ENCODE assay signal across 1 cellular context in genomic region chr2:55096586-55096985, GRCh38.
TF ChIP-seq lines count a peak whose summit lies in the region.

No MANE protein-coding gene starts in this region.

TF ChIP-seq in K562, 482 proteins besides CTCF, POLR2A, EP300 and RAD21:
- TF ChIP-seq ARID1B (IDR thresholded peaks at IDR 0.05) (no peak), GATA2 (CRISPR knock-in tag; IDR thresholded peaks at IDR 0.05) (0 out of 2 replicates have a peak, but pooled peaks have one; percentile 9), GTF3C2 (IDR thresholded peaks at IDR 0.05; ENCODE audit: borderline replicate concordance, extremely low read depth, insufficient read length) (no peak), NCOA6 (IDR thresholded peaks at IDR 0.05) (no peak)
- TF ChIP-seq, protein P1, sequence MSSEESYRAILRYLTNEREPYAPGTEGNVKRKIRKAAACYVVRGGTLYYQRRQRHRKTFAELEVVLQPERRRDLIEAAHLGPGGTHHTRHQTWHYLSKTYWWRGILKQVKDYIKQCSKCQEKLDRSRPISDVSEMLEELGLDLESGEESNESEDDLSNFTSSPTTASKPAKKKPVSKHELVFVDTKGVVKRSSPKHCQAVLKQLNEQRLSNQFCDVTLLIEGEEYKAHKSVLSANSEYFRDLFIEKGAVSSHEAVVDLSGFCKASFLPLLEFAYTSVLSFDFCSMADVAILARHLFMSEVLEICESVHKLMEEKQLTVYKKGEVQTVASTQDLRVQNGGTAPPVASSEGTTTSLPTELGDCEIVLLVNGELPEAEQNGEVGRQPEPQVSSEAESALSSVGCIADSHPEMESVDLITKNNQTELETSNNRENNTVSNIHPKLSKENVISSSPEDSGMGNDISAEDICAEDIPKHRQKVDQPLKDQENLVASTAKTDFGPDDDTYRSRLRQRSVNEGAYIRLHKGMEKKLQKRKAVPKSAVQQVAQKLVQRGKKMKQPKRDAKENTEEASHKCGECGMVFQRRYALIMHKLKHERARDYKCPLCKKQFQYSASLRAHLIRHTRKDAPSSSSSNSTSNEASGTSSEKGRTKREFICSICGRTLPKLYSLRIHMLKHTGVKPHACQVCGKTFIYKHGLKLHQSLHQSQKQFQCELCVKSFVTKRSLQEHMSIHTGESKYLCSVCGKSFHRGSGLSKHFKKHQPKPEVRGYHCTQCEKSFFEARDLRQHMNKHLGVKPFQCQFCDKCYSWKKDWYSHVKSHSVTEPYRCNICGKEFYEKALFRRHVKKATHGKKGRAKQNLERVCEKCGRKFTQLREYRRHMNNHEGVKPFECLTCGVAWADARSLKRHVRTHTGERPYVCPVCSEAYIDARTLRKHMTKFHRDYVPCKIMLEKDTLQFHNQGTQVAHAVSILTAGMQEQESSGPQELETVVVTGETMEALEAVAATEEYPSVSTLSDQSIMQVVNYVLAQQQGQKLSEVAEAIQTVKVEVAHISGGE (CRISPR knock-in tag; IDR thresholded peaks at IDR 0.05): no peak
